1 cellular context compared by ENCODE assay signal in genomic region chr4:71251266-71251665, GRCh38.
TF ChIP-seq lines count a peak whose summit lies in the region.

No MANE protein-coding gene starts in this region.

TF ChIP-seq in SK-N-SH, 30 proteins besides CTCF, POLR2A, EP300 and RAD21:
- TF ChIP-seq RFX5 (IDR thresholded peaks at IDR 0.05; ENCODE audit: low read length) (no peak), TAF1 (IDR thresholded peaks at IDR 0.05; ENCODE audit: borderline replicate concordance, low read depth, low read length) (no peak), JUND (IDR thresholded peaks at IDR 0.05) (no peak), FOXM1 (IDR thresholded peaks at IDR 0.05; ENCODE audit: low read depth) (no peak), CHD2 (IDR thresholded peaks at IDR 0.05; ENCODE audit: low read length, partially characterized antibody) (no peak), EZH2phosphoT487 (IDR thresholded peaks at IDR 0.05; ENCODE audit: borderline replicate concordance, low read depth) (no peak), SMC3 (IDR thresholded peaks at IDR 0.05; ENCODE audit: low read depth, low read length) (no peak), RCOR1 (IDR thresholded peaks at IDR 0.05; ENCODE audit: low read length) (no peak), USF2 (IDR thresholded peaks at IDR 0.05; ENCODE audit: borderline replicate concordance, low read depth, low read length) (no peak), POLR2AphosphoS5 (IDR thresholded peaks at IDR 0.05; ENCODE audit: low read depth, low read length) (no peak), SIN3A (IDR thresholded peaks at IDR 0.05; ENCODE audit: borderline replicate concordance, low read depth, low read length) (no peak), FOXJ3 (CRISPR knock-in tag; IDR thresholded peaks at IDR 0.05) (no peak), IRF3 (IDR thresholded peaks at IDR 0.05; ENCODE audit: low read depth, low read length) (no peak), GATA2 (CRISPR knock-in tag; IDR thresholded peaks at IDR 0.05) (no peak)
TF ChIP-seq in SK-N-SH: peak in this region for 0.
